In the genomic region with DNA sequence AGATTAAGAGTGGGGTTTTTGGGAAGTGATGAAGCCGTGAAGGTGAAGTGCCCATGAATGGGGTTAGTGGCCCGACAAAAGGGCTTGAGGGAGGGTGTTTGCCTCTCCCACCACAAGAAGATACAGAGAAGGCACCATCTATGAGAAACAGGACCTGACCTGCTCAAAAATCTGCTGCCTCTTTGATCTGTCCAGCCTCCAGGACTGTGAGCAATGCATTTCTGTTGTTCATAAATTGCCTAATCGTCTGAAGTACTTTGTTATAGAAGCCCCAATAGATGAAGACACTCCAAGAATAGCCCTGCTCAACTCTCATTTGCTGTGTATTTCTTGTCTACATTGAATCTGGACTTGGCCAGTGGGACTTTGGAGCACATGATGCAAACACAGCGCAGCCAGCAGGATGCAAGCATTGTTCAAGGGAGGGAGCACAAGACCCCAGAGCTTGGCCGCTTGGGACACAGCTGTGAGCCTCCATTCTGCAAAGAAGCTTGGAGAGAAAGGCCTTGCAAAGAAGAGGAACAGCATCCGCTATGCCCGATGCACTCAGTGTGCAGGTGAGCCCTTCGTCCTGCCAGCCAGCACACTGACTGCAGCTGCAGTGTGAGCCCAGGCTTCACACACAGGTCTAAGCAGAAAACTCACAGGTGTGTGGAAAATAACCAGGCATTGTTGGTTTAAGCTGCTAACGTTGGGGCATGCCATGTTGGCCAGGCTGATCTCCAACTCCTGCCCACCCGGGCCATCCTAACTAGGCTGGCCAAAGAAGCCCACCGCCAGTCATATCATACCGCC, we compare ENCODE assay signal across 21 cellular contexts.
"Had no signal": no experiment of that assay in that cellular context is flagged by ENCODE, and none has a peak within 500 bp of the region (broad histone marks: within the 10 kb centered on the region; RNA-seq: fewer than 3 reads in every experiment).

No MANE protein-coding gene starts in this region.

- ATAC-seq: activated CD4-positive, alpha-beta T cell treated with anti-CD3 and anti-CD28 coated beads for 36 hours; activated naive CD4-positive, alpha-beta T cell treated with anti-CD3 and anti-CD28 coated beads, Interleukin-2, amount 50 U/mL, for 72 hours; activated T-helper 17 cell treated with anti-CD3 and anti-CD28 coated beads, Interleukin-2, amount 50 U/mL, for 72 hours; left lung; naive thymus-derived CD4-positive, alpha-beta T cell; stimulated activated naive B cell treated with anti-CD40 and anti-IgM and Interleukin-4, amounts not matched to agents 10 μg/mL and 1 μg/mL and 100 μg/mL, for 72 hours had no signal

- H3K36me3 ChIP-seq: brain microvascular endothelial cell, esophagus squamous epithelium, left lung had no signal

- H3K36me3 Mint-ChIP-seq: stimulated activated naive B cell treated with anti-CD40 and anti-IgM and Interleukin-4, amounts not matched to agents 10 μg/mL and 1 μg/mL and 100 μg/mL, for 72 hours had no signal

- H3K9me3 ChIP-seq: esophagus squamous epithelium, left lung had no signal

- H3K27me3 Mint-ChIP-seq: activated B cell treated with CpG ODN at 0.5 μM for 24 hours; activated CD4-positive, alpha-beta T cell treated with anti-CD3 and anti-CD28 coated beads for 36 hours; activated T-cell treated with anti-CD3 and anti-CD28 coated beads, Interleukin-2, amount 50 U/mL, for 24 hours; activated T-helper 17 cell treated with anti-CD3 and anti-CD28 coated beads, Interleukin-2, amount 50 U/mL, for 72 hours; naive thymus-derived CD4-positive, alpha-beta T cell had no signal

- H3K4me3 Mint-ChIP-seq: activated B cell treated with CpG ODN at 0.5 μM for 24 hours; activated CD4-positive, alpha-beta T cell treated with anti-CD3 and anti-CD28 coated beads for 36 hours; activated T-cell treated with anti-CD3 and anti-CD28 coated beads, Interleukin-2, amount 50 U/mL, for 24 hours; activated T-helper 17 cell treated with anti-CD3 and anti-CD28 coated beads, Interleukin-2, amount 50 U/mL, for 72 hours; naive thymus-derived CD4-positive, alpha-beta T cell; neural crest cell; stimulated activated naive B cell treated with anti-CD40 and anti-IgM and Interleukin-4, amounts not matched to agents 10 μg/mL and 1 μg/mL and 100 μg/mL, for 72 hours had no signal

- H3K27me3 ChIP-seq: brain microvascular endothelial cell, esophagus squamous epithelium, left lung had no signal

- H3K4me3 ChIP-seq: coronary artery, esophagus squamous epithelium, left lung, lung had no signal

- H3K9me3 Mint-ChIP-seq: activated B cell treated with CpG ODN at 0.5 μM for 24 hours; activated T-cell treated with anti-CD3 and anti-CD28 coated beads, Interleukin-2, amount 50 U/mL, for 24 hours; activated T-helper 17 cell treated with anti-CD3 and anti-CD28 coated beads, Interleukin-2, amount 50 U/mL, for 72 hours; naive thymus-derived CD4-positive, alpha-beta T cell; neural crest cell; stimulated activated naive B cell treated with anti-CD40 and anti-IgM and Interleukin-4, amounts not matched to agents 10 μg/mL and 1 μg/mL and 100 μg/mL, for 72 hours had no signal

- DNase-seq: activated B cell treated with CpG ODN at 0.5 μM for 24 hours; activated CD4-positive, alpha-beta T cell treated with anti-CD3 and anti-CD28 coated beads for 36 hours; activated CD4-positive, alpha-beta T cell treated with anti-CD3 and anti-CD28 coated beads, Interleukin-2, amount 50 U/mL, for 4 hours; activated CD8-positive, alpha-beta memory T cell treated with anti-CD3 and anti-CD28 coated beads for 24 hours; activated CD8-positive, alpha-beta memory T cell treated with anti-CD3 and anti-CD28 coated beads, Interleukin-2, amount 50 U/mL, for 4 hours; activated T-cell treated with anti-CD3 and anti-CD28 coated beads, Interleukin-2, amount 50 U/mL, for 24 hours; aorta; brain microvascular endothelial cell; cerebellar nuclear complex; esophagus squamous epithelium; kidney glomerular epithelial cell; left lung; naive thymus-derived CD4-positive, alpha-beta T cell; stimulated activated CD4-positive, alpha-beta T cell treated with anti-CD3 and anti-CD28 coated beads, Interleukin-2, amount 100 ng/mL, for 48 hours; stimulated activated CD8-positive, alpha-beta memory T cell treated with anti-CD3 and anti-CD28 coated beads, Interleukin-4, amount 100 ng/mL, for 48 hours; stimulated activated naive B cell treated with anti-CD40 and anti-IgM and Interleukin-4, amounts not matched to agents 10 μg/mL and 1 μg/mL and 100 μg/mL, for 72 hours had no signal

- H3K27ac ChIP-seq: brain microvascular endothelial cell, coronary artery, esophagus squamous epithelium, left lung had no signal

- H3K27ac Mint-ChIP-seq: activated B cell treated with CpG ODN at 0.5 μM for 24 hours; activated CD4-positive, alpha-beta T cell treated with anti-CD3 and anti-CD28 coated beads for 36 hours; activated naive CD4-positive, alpha-beta T cell treated with anti-CD3 and anti-CD28 coated beads, Interleukin-2, amount 50 U/mL, for 72 hours; activated T-cell treated with anti-CD3 and anti-CD28 coated beads, Interleukin-2, amount 50 U/mL, for 24 hours; activated T-helper 17 cell treated with anti-CD3 and anti-CD28 coated beads, Interleukin-2, amount 50 U/mL, for 72 hours; naive thymus-derived CD4-positive, alpha-beta T cell; stimulated activated naive B cell treated with anti-CD40 and anti-IgM and Interleukin-4, amounts not matched to agents 10 μg/mL and 1 μg/mL and 100 μg/mL, for 72 hours had no signal
